Comparison of ENCODE assay signal across 1 cellular context in genomic region chr6:157162756-157163433, GRCh38.
TF ChIP-seq lines count a peak whose summit lies in the region.

No MANE protein-coding gene starts in this region.

TF ChIP-seq in GM23338, 12 proteins besides CTCF, POLR2A, EP300 and RAD21 (continued from another document):
- no peak for TF ChIP-seq ZNF462 (CRISPR knock-in tag; IDR thresholded peaks at IDR 0.05)
- no peak for TF ChIP-seq EZH2 (IDR thresholded peaks at IDR 0.05; ENCODE audit: low read depth, unreplicated experiment)
- TF ChIP-seq NANOG (IDR thresholded peaks at IDR 0.05; ENCODE audit: borderline replicate concordance): no peak
- no peak for TF ChIP-seq EZH2phosphoT487 (IDR thresholded peaks at IDR 0.05; ENCODE audit: unreplicated experiment)
- no peak for TF ChIP-seq CREB1 (CRISPR knock-in tag; IDR thresholded peaks at IDR 0.05; ENCODE audit: low read depth)
- no peak for TF ChIP-seq STAT1 (IDR thresholded peaks at IDR 0.05; ENCODE audit: unreplicated experiment)
- no peak for TF ChIP-seq REST (IDR thresholded peaks at IDR 0.05; ENCODE audit: unreplicated experiment)
- no peak for TF ChIP-seq ZNF331 (CRISPR knock-in tag; IDR thresholded peaks at IDR 0.05; ENCODE audit: low read depth)
TF ChIP-seq in GM23338: peak in this region for 0.
